Comparison of ENCODE assay signal across 15 cellular contexts in the genomic region with DNA sequence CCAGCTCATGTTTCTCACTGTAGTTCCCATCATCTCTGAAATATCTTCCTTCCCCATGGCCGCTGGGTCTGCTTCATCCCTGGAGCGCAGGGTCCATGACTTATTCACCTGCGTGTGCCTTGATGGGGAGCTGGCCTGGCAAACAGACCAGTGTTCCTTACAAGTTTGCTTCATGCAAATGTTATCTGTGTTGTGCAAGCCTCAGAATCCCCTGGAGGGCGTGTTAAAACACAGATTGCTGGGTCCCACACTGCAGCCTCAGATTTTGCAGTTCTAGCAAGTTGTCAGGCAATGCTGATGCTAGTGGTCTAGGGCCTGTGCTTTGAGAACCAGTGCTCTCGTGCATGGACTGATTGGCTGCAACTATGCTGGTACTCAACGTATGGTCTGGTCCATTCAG.
DNase-seq lines count a peak whose midpoint lies in the region; ATAC-seq and TF ChIP-seq lines count a peak whose summit lies in the region.
"Had no signal": no experiment of that assay in that cellular context is flagged by ENCODE, and none has a peak within 500 bp of the region (broad histone marks: within the 10 kb centered on the region; RNA-seq: fewer than 3 reads in every experiment).

No MANE protein-coding gene starts in this region.

- no peak for ATAC-seq in GM18873 (IDR thresholded peaks at IDR 0.05; ENCODE audit: low FRiP score, unreplicated experiment)
- no peak for ATAC-seq in GM19035 (IDR thresholded peaks at IDR 0.05; ENCODE audit: unreplicated experiment)
- ATAC-seq in HG03469 (IDR thresholded peaks at IDR 0.05; ENCODE audit: unreplicated experiment) = no peak
- no peak for ATAC-seq in HG03175 (IDR thresholded peaks at IDR 0.05; ENCODE audit: unreplicated experiment)
- ATAC-seq: CD8-positive, alpha-beta T cell; HepG2 had no signal

- CTCF ChIA-PET in HEK293 (lab: Yijun Ruan, JAX) = interaction anchor here (0.6 to 1.3 kb wide), 2 partner anchors 8 to 12 kb away, joined by 4 to 8 read pairs; no protein-coding TSS in a partner anchor

- TF ChIP-seq POLR2A in NB4 (IDR thresholded peaks at IDR 0.05; ENCODE audit: extremely low read depth, insufficient read length) = no peak

- no peak overlapping the region for H3K27ac ChIP-seq in HEK293 (ENCODE audit: extremely low read depth, low read depth, low read length)

- POLR2A ChIA-PET in HEK293 (lab: Yijun Ruan, JAX) = no interaction called here

- H3K4me1 ChIP-seq in HEK293 (ENCODE audit: control insufficient read depth, insufficient read depth, low read length) = no peaks in the 10 kb centered on the region

- H3K36me3 ChIP-seq in HEK293 (ENCODE audit: control insufficient read depth in 2 of 2, insufficient read depth in 1 of 2, low read length in 2 of 2) = no peaks in the 10 kb centered on the region
- H3K36me3 ChIP-seq: BLaER1 treated with 17β-estradiol and CSF1 and Interleukin-3, amounts not matched to agents 10 nM and 100 nM had no signal

- DNase-seq in NB4 (ENCODE audit: low read depth) (peak; percentile 31), cardiac fibroblast (ENCODE audit: low read depth in 2 of 2) (peak; percentile 16 to 19), fibroblast of mammary gland (ENCODE audit: low read depth) (peak; percentile 9)
- DNase-seq: Calu3; CD8-positive, alpha-beta T cell; DMS79 treated with DMSO at 0.1 percent for 48 hours; GF-D8; H9 had no signal

- H3K9me3 ChIP-seq in HEK293 (ENCODE audit: control insufficient read depth, insufficient read depth, low read depth, low read length) = no peaks in the 10 kb centered on the region

- no peak overlapping the region for H3K4me3 ChIP-seq in HEK293 (ENCODE audit: low read depth, low read length)
- no peak overlapping the region for H3K4me3 ChIP-seq in NB4 (ENCODE audit: low read depth, low read length)
- H3K4me3 ChIP-seq in cardiac fibroblast (replicated peaks in 1 of 2; ENCODE audit: low read depth in 2 of 2, low read length in 2 of 2) = no peak overlapping the region
- H3K4me3 ChIP-seq in fibroblast of mammary gland (ENCODE audit: control insufficient read depth, low read depth, low read length) = no peak overlapping the region
- H3K4me3 ChIP-seq: BLaER1 treated with 17β-estradiol and CSF1 and Interleukin-3, amounts not matched to agents 10 nM and 100 nM had no signal

- TF ChIP-seq CTCF in HEK293 (tag by site-specific recombination; IDR thresholded peaks at IDR 0.05) (no peak), NB4 (IDR thresholded peaks at IDR 0.05; ENCODE audit: low read depth, low read length) (no peak), cardiac fibroblast (IDR thresholded peaks at IDR 0.05; ENCODE audit: low read depth, low read length) (no peak), fibroblast of mammary gland (conservative IDR thresholded peaks at IDR 0.05; ENCODE audit: control insufficient read depth, insufficient read depth, low read depth, low read length) (no peak)

TF ChIP-seq in HEK293, 187 proteins besides CTCF, POLR2A, EP300 and RAD21:
- 0 out of 2 replicates have a peak, but pooled peaks have one; percentile 39 for TF ChIP-seq ZBTB20 (tag by site-specific recombination; IDR thresholded peaks at IDR 0.05)
- TF ChIP-seq ZNF449 (tag by site-specific recombination; IDR thresholded peaks at IDR 0.05) = no peak
TF ChIP-seq in HEK293: peak in this region for 1.
